Comparison of ENCODE assay signal across 8 cellular contexts in the genomic region with DNA sequence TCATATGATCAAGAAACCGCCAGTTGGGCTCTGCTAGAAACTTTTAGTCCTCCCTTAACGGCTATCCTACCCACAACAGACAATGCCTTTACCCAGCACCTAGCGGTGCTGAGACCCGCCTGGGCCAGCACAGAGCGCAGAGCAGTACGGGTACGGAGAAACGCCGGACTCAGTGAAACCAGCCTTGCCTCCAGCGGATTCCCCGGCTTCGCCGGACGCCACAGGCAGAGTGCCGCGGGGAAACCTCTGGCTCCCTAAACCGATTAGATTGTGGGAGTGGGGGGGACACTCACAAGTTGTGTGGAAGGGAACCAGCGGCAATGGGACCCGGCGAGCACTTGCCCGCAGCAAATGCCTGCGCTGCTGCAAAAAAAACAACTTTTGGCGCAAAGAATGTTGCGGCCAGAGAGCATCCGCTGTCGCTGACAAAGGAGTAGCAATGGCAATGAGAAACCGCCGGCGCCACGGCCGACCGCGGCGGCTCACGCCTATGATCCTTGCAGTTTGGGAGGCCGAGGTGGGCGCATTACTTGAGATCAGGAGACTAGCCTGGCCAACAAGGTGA.
DNase-seq lines count a peak whose midpoint lies in the region; FAIRE-seq and TF ChIP-seq lines count a peak whose summit lies in the region.

No MANE protein-coding gene starts in this region.

- peaks cover 0 to 15% of the 10 kb centered on the region in 2 donors for H3K27me3 Mint-ChIP-seq in CD8-positive, alpha-beta memory T cell

- H3K4me3 Mint-ChIP-seq in CD8-positive, alpha-beta memory T cell, result peak overlapping the region; percentile 91 to 98 (median 95)

- CTCF ChIA-PET in CD8-positive, alpha-beta memory T cell (lab: Charles Lee), result interaction anchor here (0.9 to 9.1 kb wide), 8 partner anchors 38 to 168 kb away, joined by 3 to 113 read pairs (median 34); a partner anchor contains a TSS

- H3K4me2 ChIP-seq in KMS-11, result peak overlapping the region; percentile 99

- peak overlapping the region; percentile 97 to 100 (median 100) for H3K27ac Mint-ChIP-seq in CD8-positive, alpha-beta memory T cell

- H3K4me1 Mint-ChIP-seq in CD8-positive, alpha-beta memory T cell, result peaks cover 29 to 50% (median 39%) of the 10 kb centered on the region in 3 donors

- no peaks in the 10 kb centered on the region for H3K36me3 ChIP-seq in CD8-positive, alpha-beta memory T cell (ENCODE audit: insufficient read depth, low read length)
- H3K36me3 ChIP-seq in KMS-11 (ENCODE audit: insufficient read depth) (no peaks in the 10 kb centered on the region), small intestine (ENCODE audit: control insufficient read depth in 2 of 2, insufficient read depth in 2 of 2, low read length in 2 of 2) (no peaks in the 10 kb centered on the region)

- H4K20me1 ChIP-seq in KMS-11 (ENCODE audit: insufficient read depth), result no peaks in the 10 kb centered on the region

- POLR2A ChIA-PET in CD8-positive, alpha-beta memory T cell (lab: Charles Lee), result interaction anchor here (0.5 to 7.7 kb wide), 10 partner anchors 39 to 1142 kb away, joined by 3 to 274 read pairs (median 18); a partner anchor contains a TSS

- H3K79me2 ChIP-seq in KMS-11 (ENCODE audit: insufficient read depth, low read depth), result peaks cover 16% of the 10 kb centered on the region; the same call in 1 of the 2 replicates

- 1 to 4% (median 4%) methylated on average over 37 of the region's 37 CpGs for WGBS in small intestine, 3 donors

- peaks cover 4 to 24% (median 10%) of the 10 kb centered on the region in 3 donors for H3K36me3 Mint-ChIP-seq in CD8-positive, alpha-beta memory T cell

- H3K9ac ChIP-seq in KMS-11, result peak overlapping the region; percentile 97

- H3K9me3 Mint-ChIP-seq in CD8-positive, alpha-beta memory T cell, result peaks cover 7 to 27% (median 10%) of the 10 kb centered on the region in 5 donors

- H3K4me1 ChIP-seq in CD8-positive, alpha-beta memory T cell (ENCODE audit: insufficient read depth, low read length), result peaks cover 27% of the 10 kb centered on the region
- H3K4me1 ChIP-seq in KMS-11 (ENCODE audit: low read depth, poor library complexity, severe bottlenecking) (peaks cover 21% of the 10 kb centered on the region), small intestine (ENCODE audit: control insufficient read depth in 2 of 2, insufficient read depth in 1 of 2, low read depth in 1 of 2, low read length in 1 of 2) (no peaks in the 10 kb centered on the region)

- TF ChIP-seq CTCF in GM20000 (IDR thresholded peaks at IDR 0.05; ENCODE audit: extremely low read depth, missing control alignments) (no peak), KMS-11 (conservative IDR thresholded peaks at IDR 0.05; ENCODE audit: low read depth, low read length) (no peak), fibroblast of mammary gland (conservative IDR thresholded peaks at IDR 0.05; ENCODE audit: control insufficient read depth, insufficient read depth, low read depth, low read length) (no peak)

- DNase-seq in CD8-positive, alpha-beta memory T cell, result peak; percentile 53 to 84 (median 76)
- DNase-seq in GM20000 (ENCODE audit: low spot score), result peak; percentile 56
- DNase-seq in activated CD8-positive, alpha-beta memory T cell treated with anti-CD3 and anti-CD28 coated beads, Interleukin-2, amount 50 U/mL, for 1 hour (ENCODE audit: extremely low read depth), result peak; percentile 13
- peak; percentile 35 for DNase-seq in fibroblast of mammary gland (ENCODE audit: low read depth)
- peak; percentile 25 for DNase-seq in small intestine
- no peak for DNase-seq in urothelium cell line (ENCODE audit: low spot score)
- DNase-seq in midbrain (lab: John Stamatoyannopoulos, UW), result no peak

- peak overlapping the region; percentile 97 for H3K4me3 ChIP-seq in CD8-positive, alpha-beta memory T cell (ENCODE audit: low read length)
- H3K4me3 ChIP-seq in KMS-11 (IDR thresholded peaks at IDR 0.05; ENCODE audit: insufficient read depth, low read depth, low read length), result no peak overlapping the region
- H3K4me3 ChIP-seq in fibroblast of mammary gland (ENCODE audit: control insufficient read depth, low read depth, low read length), result peak overlapping the region; percentile 49
- H3K4me3 ChIP-seq in small intestine (ENCODE audit: low read depth in 1 of 2, low read length in 2 of 2), result peak overlapping the region; percentile 11 to 68

- peak overlapping the region; percentile 98 for H3K27ac ChIP-seq in CD8-positive, alpha-beta memory T cell (ENCODE audit: low read depth, low read length)
- H3K27ac ChIP-seq in KMS-11, result peak overlapping the region; percentile 99
- peak overlapping the region; percentile 90 to 97 for H3K27ac ChIP-seq in small intestine (ENCODE audit: low read depth in 1 of 2, low read length in 1 of 2)

- H3K27me3 ChIP-seq in CD8-positive, alpha-beta memory T cell (ENCODE audit: insufficient read depth, low read length, poor library complexity, severe bottlenecking), result no peaks in the 10 kb centered on the region
- no peaks in the 10 kb centered on the region for H3K27me3 ChIP-seq in KMS-11 (ENCODE audit: insufficient read depth, low read depth)
- H3K27me3 ChIP-seq in small intestine (ENCODE audit: control insufficient read depth in 2 of 2, insufficient read depth in 2 of 2, low read length in 2 of 2), result peaks cover 0 to 26% of the 10 kb centered on the region in 2 donors

- peak overlapping the region; percentile 60 for H2AFZ ChIP-seq in KMS-11 (ENCODE audit: low read depth)

- no peak for FAIRE-seq in small intestine (lab: Jason Lieb, UNC)
- no peak for FAIRE-seq in urothelium cell line (lab: Jason Lieb, UNC)

- H3K9me3 ChIP-seq in CD8-positive, alpha-beta memory T cell (ENCODE audit: low read length), result no peaks in the 10 kb centered on the region
- H3K9me3 ChIP-seq in small intestine (ENCODE audit: control insufficient read depth, low read depth), result no peaks in the 10 kb centered on the region

Comparison
In these comparisons a context has a peak if more than half of its experiments do, and no peak if none do; other contexts are left out.
1. DNase-seq: peak in CD8-positive, alpha-beta memory T cell (5 of 5), GM20000 (single experiment), activated CD8-positive, alpha-beta memory T cell treated with anti-CD3 and anti-CD28 coated beads, Interleukin-2, amount 50 U/mL, for 1 hour (single experiment), fibroblast of mammary gland (single experiment) and small intestine (single experiment); none in urothelium cell line (single experiment) and midbrain (single experiment).
2. Peak in every context shown above with its lines, with median percentiles within 50 percentile points of each other: H3K27ac ChIP-seq.